Comparison of ENCODE assay signal across 27 cellular contexts in the genomic region with DNA sequence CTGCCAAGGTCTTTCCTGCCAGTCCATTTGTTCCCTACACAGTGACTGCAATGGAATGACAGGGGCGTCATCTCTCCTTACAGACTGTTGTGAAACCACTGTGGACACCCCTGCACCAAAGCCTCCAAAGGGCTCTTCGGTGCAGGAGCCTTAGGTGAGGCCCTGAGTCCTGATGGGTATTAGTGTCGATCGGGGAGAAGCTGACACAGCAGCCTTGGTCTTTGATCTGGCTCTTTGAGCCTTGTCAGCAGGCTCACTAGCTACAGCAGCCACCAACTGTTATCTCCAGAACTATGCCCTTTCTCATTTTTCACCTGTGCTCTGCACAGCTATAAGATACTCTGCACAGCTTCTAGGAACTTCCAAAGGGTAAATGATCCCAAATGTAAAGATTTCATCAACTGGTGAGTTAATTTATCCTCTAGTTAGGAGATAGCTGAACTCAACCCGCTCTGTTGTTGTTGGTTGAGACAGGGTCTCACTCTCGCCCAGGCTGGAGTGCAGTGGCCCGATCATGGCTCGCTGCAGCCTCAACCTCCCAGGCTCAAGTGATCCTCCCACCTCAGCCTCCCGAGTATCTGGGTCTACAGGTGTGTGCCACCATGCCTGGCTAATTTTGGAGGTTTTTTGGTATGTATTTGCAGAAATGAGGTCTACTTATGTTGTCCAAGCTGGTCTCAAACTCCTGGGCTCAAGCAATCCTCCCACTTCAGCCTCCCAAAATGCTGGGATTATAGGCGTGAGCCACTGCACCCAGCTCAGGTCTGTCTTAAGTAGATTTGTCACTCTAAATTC. TPM values are rescaled to one million over a fixed set of nuclear protein-coding genes. Genes with fewer than 3 reads are reported as not detected.
DNase-seq lines count a peak whose midpoint lies in the region; ATAC-seq and TF ChIP-seq lines count a peak whose summit lies in the region.
"Had no signal": no experiment of that assay in that cellular context is flagged by ENCODE, and none has a peak within 500 bp of the region (broad histone marks: within the 10 kb centered on the region; RNA-seq: fewer than 3 reads in every experiment).

No MANE protein-coding gene starts in this region.

- DNase-seq in NCI-H1417 (lab: John Stamatoyannopoulos, UW), result peak in 2 of 3 experiments; percentile 50 to 69
- DNase-seq in NCI-H1417 treated with DMSO at 0.1 percent for 48 hours (lab: John Stamatoyannopoulos, UW), result no peak
- DNase-seq in NCI-H82 (lab: John Stamatoyannopoulos, UW), result peak; percentile 81
- DNase-seq in posterior vena cava (ENCODE audit: low spot score), result peak; percentile 13
- no peak for DNase-seq in naive thymus-derived CD8-positive, alpha-beta T cell
- no peak for DNase-seq in SIG-M5 (lab: John Stamatoyannopoulos, UW)
- DNase-seq: activated CD4-positive, alpha-beta T cell treated with anti-CD3 and anti-CD28 coated beads for 48 hours; activated CD8-positive, alpha-beta memory T cell treated with anti-CD3 and anti-CD28 coated beads, Interleukin-2, amount 10 ng/mL, durations not matched to agents 7 days and 5 days; activated naive CD4-positive, alpha-beta T cell treated with anti-CD3 and anti-CD28 coated beads, Interleukin-2, amount 10 ng/mL, durations not matched to agents 7 days and 5 days; CD4-positive, alpha-beta T cell; central memory CD4-positive, alpha-beta T cell; GF-D8; NCI-H187 treated with DMSO at 0.1 percent for 48 hours; NK-92 treated with Interleukin-12 subunit alpha and Interleukin-12 subunit beta, amount 100 ng/mL, for 24 hours; spleen; stimulated activated CD4-positive, alpha-beta T cell treated with anti-CD3 and anti-CD28 coated beads, Interleukin-4, amount 100 ng/mL, for 1 hour; stimulated activated naive CD4-positive, alpha-beta T cell had no signal

- ATAC-seq in gastroesophageal sphincter (no peak), GM19455 (IDR thresholded peaks at IDR 0.05; ENCODE audit: unreplicated experiment) (no peak)
- ATAC-seq in naive thymus-derived CD8-positive, alpha-beta T cell, result no peak
- ATAC-seq: activated CD8-positive, alpha-beta memory T cell treated with anti-CD3 and anti-CD28 coated beads, Interleukin-2, amount 10 ng/mL, durations not matched to agents 7 days and 5 days had no signal

- H3K9me3 Mint-ChIP-seq in naive thymus-derived CD8-positive, alpha-beta T cell, result no peaks in the 10 kb centered on the region
- H3K9me3 Mint-ChIP-seq: activated naive CD4-positive, alpha-beta T cell treated with anti-CD3 and anti-CD28 coated beads, Interleukin-2, amount 10 ng/mL, durations not matched to agents 7 days and 5 days; CD4-positive, alpha-beta T cell had no signal

- 71 to 75% methylated on average over 3 to 7 of the region's 10 CpGs for whole genome bisulfite sequencing in gastroesophageal sphincter (ENCODE audit: low coverage in 1 of 2), 2 donors

- TF ChIP-seq CTCF in gastroesophageal sphincter (IDR thresholded peaks at IDR 0.05), result no peak

- H3K4me1 Mint-ChIP-seq in naive thymus-derived CD8-positive, alpha-beta T cell, result peaks cover 0 to 6% (median under 1%) of the 10 kb centered on the region in 4 donors
- H3K4me1 Mint-ChIP-seq: activated naive CD4-positive, alpha-beta T cell treated with anti-CD3 and anti-CD28 coated beads, Interleukin-2, amount 10 ng/mL, durations not matched to agents 7 days and 5 days had no signal

- no peak for TF ChIP-seq EP300 in gastroesophageal sphincter (IDR thresholded peaks at IDR 0.05)

- intact Hi-C loops in posterior vena cava (cut with DNase I), result no loop called here

- H3K36me3 Mint-ChIP-seq in naive thymus-derived CD8-positive, alpha-beta T cell, result no peaks in the 10 kb centered on the region
- H3K36me3 Mint-ChIP-seq: activated CD8-positive, alpha-beta memory T cell treated with anti-CD3 and anti-CD28 coated beads, Interleukin-2, amount 10 ng/mL, durations not matched to agents 7 days and 5 days; activated naive CD4-positive, alpha-beta T cell treated with anti-CD3 and anti-CD28 coated beads, Interleukin-2, amount 10 ng/mL, durations not matched to agents 7 days and 5 days had no signal

- no peaks in the 10 kb centered on the region for H3K36me3 ChIP-seq in gastroesophageal sphincter
- H3K36me3 ChIP-seq: heart left ventricle, Peyer's patch, SJSA1, spleen had no signal

- no peaks in the 10 kb centered on the region for H3K27me3 ChIP-seq in gastroesophageal sphincter
- H3K27me3 ChIP-seq: heart left ventricle, Peyer's patch had no signal

- TF ChIP-seq POLR2A in gastroesophageal sphincter (IDR thresholded peaks at IDR 0.05), result no peak

- H3K27ac ChIP-seq in gastroesophageal sphincter, result peak overlapping the region in 3 of 4 donors; percentile 56 to 64 (median 60)
- H3K27ac ChIP-seq: 22Rv1, SJSA1 had no signal

- POLR2A ChIA-PET in naive thymus-derived CD8-positive, alpha-beta T cell (lab: Charles Lee), result no interaction called here

- H3K27me3 Mint-ChIP-seq in naive thymus-derived CD8-positive, alpha-beta T cell, result peaks cover 0 to 5% (median 3%) of the 10 kb centered on the region in 5 donors
- H3K27me3 Mint-ChIP-seq: CD4-positive, alpha-beta T cell had no signal

- H3K27ac Mint-ChIP-seq in naive thymus-derived CD8-positive, alpha-beta T cell, result no peak overlapping the region
- H3K27ac Mint-ChIP-seq: activated CD8-positive, alpha-beta memory T cell treated with anti-CD3 and anti-CD28 coated beads, Interleukin-2, amount 10 ng/mL, durations not matched to agents 7 days and 5 days; activated naive CD4-positive, alpha-beta T cell treated with anti-CD3 and anti-CD28 coated beads, Interleukin-2, amount 10 ng/mL, durations not matched to agents 7 days and 5 days; CD4-positive, alpha-beta T cell had no signal

- no peak overlapping the region for H3K4me3 ChIP-seq in gastroesophageal sphincter
- H3K4me3 ChIP-seq: heart left ventricle, Peyer's patch, SJSA1, spleen had no signal

- no peaks in the 10 kb centered on the region for H3K9me3 ChIP-seq in gastroesophageal sphincter
- H3K9me3 ChIP-seq: heart left ventricle, Peyer's patch, SJSA1, spleen had no signal

- H3K4me3 Mint-ChIP-seq in naive thymus-derived CD8-positive, alpha-beta T cell, result no peak overlapping the region
- H3K4me3 Mint-ChIP-seq: activated CD8-positive, alpha-beta memory T cell treated with anti-CD3 and anti-CD28 coated beads, Interleukin-2, amount 10 ng/mL, durations not matched to agents 7 days and 5 days; activated naive CD4-positive, alpha-beta T cell treated with anti-CD3 and anti-CD28 coated beads, Interleukin-2, amount 10 ng/mL, durations not matched to agents 7 days and 5 days; CD4-positive, alpha-beta T cell had no signal

- peaks cover 0 to 50% (median 0%) of the 10 kb centered on the region in 3 donors for H3K4me1 ChIP-seq in gastroesophageal sphincter

RNA-seq across cellular contexts. Expression of a gene that starts 19.7 kb away (rescaled TPM):
- not detected for total RNA-seq in gastroesophageal sphincter
- total RNA-seq in posterior vena cava, result not detected
- total RNA-seq in naive thymus-derived CD8-positive, alpha-beta T cell, result not detected
- not detected for polyA plus RNA-seq in naive thymus-derived CD8-positive, alpha-beta T cell
- total RNA-seq: activated CD8-positive, alpha-beta memory T cell treated with anti-CD3 and anti-CD28 coated beads, Interleukin-2, amount 10 ng/mL, durations not matched to agents 7 days and 5 days; CD4-positive, alpha-beta T cell; dermis microvascular lymphatic vessel endothelial cell; heart left ventricle; M059J; renal cortical epithelial cell; SJSA1; spleen; T-helper 1 cell treated with Interleukin-12 subunit alpha and Interleukin-12 subunit beta and Interleukin-4 antibody, amounts not matched to agents 30 ng/mL and 1 ng/mL, for 36 hours had no signal
- polyA plus RNA-seq: heart left ventricle, spleen had no signal

RNA-seq across cellular contexts. Expression of a gene that starts 44.0 kb away (rescaled TPM):
- 10 to 100 TPM; 10.9 to 39.5 (median 26.3) TPM for total RNA-seq in gastroesophageal sphincter
- 10 to 100 TPM; 22.7 to 34.2 TPM for total RNA-seq in posterior vena cava
- total RNA-seq in naive thymus-derived CD8-positive, alpha-beta T cell, result 10 to 100 TPM; 60.3 to 70.4 TPM
- 10 to 100 TPM; 40.5 to 56.2 (median 45.2) TPM for polyA plus RNA-seq in naive thymus-derived CD8-positive, alpha-beta T cell

RNA-seq across cellular contexts. Expression of a gene that starts 59.6 kb away (rescaled TPM):
- total RNA-seq in gastroesophageal sphincter (10 to 100 TPM in 2 of 4 donors, 1 to 10 TPM in 2; 5.5 to 19.6 (median 10.1) TPM), posterior vena cava (10 to 100 TPM in 1 of 2 donors, 1 to 10 TPM in 1; 9.9 to 11.2 TPM)
- under 1 TPM; 0.38 to 0.49 TPM for total RNA-seq in naive thymus-derived CD8-positive, alpha-beta T cell
- under 1 TPM in 2 of 3 donors, not detected in 1; 0.30 to 0.51 TPM for polyA plus RNA-seq in naive thymus-derived CD8-positive, alpha-beta T cell

Comparison
In these comparisons a context has a peak if more than half of its experiments do, and no peak if none do; other contexts are left out.
1. DNase-seq: peak in NCI-H1417 (2 of 3), NCI-H82 (single experiment) and posterior vena cava (single experiment); none in NCI-H1417 treated with DMSO at 0.1 percent for 48 hours (single experiment), naive thymus-derived CD8-positive, alpha-beta T cell (0 of 10) and SIG-M5 (single experiment).
2. RNA of a gene that starts 59.6 kb away (total RNA-seq): 5.5 to 19.6 TPM in gastroesophageal sphincter and 9.9 to 11.2 TPM in posterior vena cava; 0.38 to 0.49 TPM in naive thymus-derived CD8-positive, alpha-beta T cell; every median in the first group is over 4 times any median in the second.